12 cellular contexts compared by ENCODE assay signal in the genomic region with DNA sequence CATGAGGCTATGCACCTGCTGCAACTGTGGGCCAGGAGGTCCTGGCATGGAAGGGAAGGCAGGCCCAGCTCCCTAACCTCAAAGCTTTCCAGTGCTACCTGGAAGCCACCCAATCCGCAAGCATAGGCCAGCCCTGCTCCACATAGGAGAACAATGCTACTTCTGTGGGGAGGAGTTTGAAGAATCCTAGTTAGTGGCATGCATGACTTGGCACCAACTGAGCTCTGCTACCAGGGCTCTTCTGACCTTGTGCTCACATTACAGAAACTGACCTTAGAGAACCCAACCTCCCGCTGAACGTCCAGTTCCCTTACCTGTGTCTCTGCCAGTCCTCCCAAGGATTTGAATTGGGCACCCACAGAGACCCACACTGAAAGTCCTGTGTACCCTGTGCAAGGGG.
"Had no signal": no experiment of that assay in that cellular context is flagged by ENCODE, and none has a peak within 500 bp of the region (broad histone marks: within the 10 kb centered on the region; RNA-seq: fewer than 3 reads in every experiment).

No MANE protein-coding gene starts in this region.

- H3K4me3 ChIP-seq: colonic mucosa, esophagus squamous epithelium, mucosa of descending colon had no signal

- H3K4me1 Mint-ChIP-seq: activated CD8-positive, alpha-beta memory T cell treated with anti-CD3 and anti-CD28 coated beads, Interleukin-2, amount 10 ng/mL, durations not matched to agents 7 days and 5 days; activated naive CD4-positive, alpha-beta T cell treated with anti-CD3 and anti-CD28 coated beads, Interleukin-2, amount 10 ng/mL, durations not matched to agents 7 days and 5 days had no signal

- H3K27me3 Mint-ChIP-seq: activated CD8-positive, alpha-beta memory T cell treated with anti-CD3 and anti-CD28 coated beads, Interleukin-2, amount 10 ng/mL, durations not matched to agents 7 days and 5 days; activated naive CD4-positive, alpha-beta T cell treated with anti-CD3 and anti-CD28 coated beads, Interleukin-2, amount 10 ng/mL, durations not matched to agents 7 days and 5 days; naive thymus-derived CD8-positive, alpha-beta T cell; stimulated activated naive CD8-positive, alpha-beta T cell treated with anti-CD3 and anti-CD28 coated beads, Interleukin-15, Interleukin-2, amounts not matched to agents 100 ng/mL and 50 ng/mL, for 24 hours had no signal

- H3K9me3 Mint-ChIP-seq: activated naive CD4-positive, alpha-beta T cell treated with anti-CD3 and anti-CD28 coated beads, Interleukin-2, amount 10 ng/mL, durations not matched to agents 7 days and 5 days; naive thymus-derived CD8-positive, alpha-beta T cell; stimulated activated naive CD8-positive, alpha-beta T cell treated with anti-CD3 and anti-CD28 coated beads, Interleukin-15, Interleukin-2, amounts not matched to agents 100 ng/mL and 50 ng/mL, for 24 hours had no signal

- ATAC-seq: activated CD8-positive, alpha-beta memory T cell treated with anti-CD3 and anti-CD28 coated beads, Interleukin-2, amount 10 ng/mL, durations not matched to agents 7 days and 5 days; mucosa of descending colon; naive thymus-derived CD8-positive, alpha-beta T cell had no signal

- DNase-seq: activated CD4-positive, alpha-beta T cell treated with anti-CD3 and anti-CD28 coated beads, Interleukin-2, amount 50 U/mL, for 48 hours; activated CD8-positive, alpha-beta memory T cell treated with anti-CD3 and anti-CD28 coated beads, Interleukin-2, amount 10 ng/mL, durations not matched to agents 7 days and 5 days; activated naive CD4-positive, alpha-beta T cell treated with anti-CD3 and anti-CD28 coated beads, Interleukin-2, amount 10 ng/mL, durations not matched to agents 7 days and 5 days; activated T-cell treated with anti-CD3 and anti-CD28 coated beads, Interleukin-2, amount 50 U/mL, for 1 hour; central memory CD4-positive, alpha-beta T cell; colonic mucosa; esophagus squamous epithelium; kidney glomerular epithelial cell; mucosa of descending colon; naive thymus-derived CD8-positive, alpha-beta T cell; T-helper 9 cell had no signal

- H3K4me3 Mint-ChIP-seq: activated CD8-positive, alpha-beta memory T cell treated with anti-CD3 and anti-CD28 coated beads, Interleukin-2, amount 10 ng/mL, durations not matched to agents 7 days and 5 days; activated naive CD4-positive, alpha-beta T cell treated with anti-CD3 and anti-CD28 coated beads, Interleukin-2, amount 10 ng/mL, durations not matched to agents 7 days and 5 days; naive thymus-derived CD8-positive, alpha-beta T cell; stimulated activated naive CD8-positive, alpha-beta T cell treated with anti-CD3 and anti-CD28 coated beads, Interleukin-15, Interleukin-2, amounts not matched to agents 100 ng/mL and 50 ng/mL, for 24 hours had no signal

- H3K9me3 ChIP-seq: colonic mucosa, esophagus squamous epithelium, mucosa of descending colon had no signal

- H3K27me3 ChIP-seq: colonic mucosa, esophagus squamous epithelium had no signal

- H3K4me1 ChIP-seq: colonic mucosa, esophagus squamous epithelium had no signal

- H3K27ac Mint-ChIP-seq: activated CD8-positive, alpha-beta memory T cell treated with anti-CD3 and anti-CD28 coated beads, Interleukin-2, amount 10 ng/mL, durations not matched to agents 7 days and 5 days; activated naive CD4-positive, alpha-beta T cell treated with anti-CD3 and anti-CD28 coated beads, Interleukin-2, amount 10 ng/mL, durations not matched to agents 7 days and 5 days; naive thymus-derived CD8-positive, alpha-beta T cell; stimulated activated naive CD8-positive, alpha-beta T cell treated with anti-CD3 and anti-CD28 coated beads, Interleukin-15, Interleukin-2, amounts not matched to agents 100 ng/mL and 50 ng/mL, for 24 hours had no signal

- H3K36me3 ChIP-seq: colonic mucosa had no signal

- H3K27ac ChIP-seq: colonic mucosa, esophagus squamous epithelium had no signal
